In genomic region chr4:95693594-95693993, GRCh38 we compare ENCODE assay signal across 9 cellular contexts.
A peak's percentile ranks its signal among the peaks of the same experiment; 100 is the strongest.
DNase-seq lines count a peak whose midpoint lies in the region; ATAC-seq and TF ChIP-seq lines count a peak whose summit lies in the region.
"Had no signal": no experiment of that assay in that cellular context is flagged by ENCODE, and none has a peak within 500 bp of the region (broad histone marks: within the 10 kb centered on the region; RNA-seq: fewer than 3 reads in every experiment).

No MANE protein-coding gene starts in this region.

- H3K9me3 Mint-ChIP-seq in stimulated activated effector memory CD8-positive, alpha-beta T cell treated with anti-CD3 and anti-CD28 coated beads, Interleukin-12 subunit alpha, Interleukin-12 subunit beta, amount 100 ng/mL, for 72 hours = peaks cover 11% of the 10 kb centered on the region
- H3K9me3 Mint-ChIP-seq: activated naive CD4-positive, alpha-beta T cell treated with anti-CD3 and anti-CD28 coated beads for 36 hours had no signal

- TF ChIP-seq POLR2A in spleen (IDR thresholded peaks at IDR 0.05) = no peak

- no peak overlapping the region for H3K4me2 ChIP-seq in DND-41 (ENCODE audit: insufficient read depth, low read length)

- H3K36me3 ChIP-seq in DND-41 (ENCODE audit: insufficient read depth, low read length) (no peaks in the 10 kb centered on the region), spleen (no peaks in the 10 kb centered on the region)

- WGBS in spleen, 5 donors = 36 to 69% (median 45%) methylated on average over 2 of the region's 2 CpGs

- H3K27me3 ChIP-seq in DND-41 (ENCODE audit: insufficient read depth, low read length, poor library complexity) = no peaks in the 10 kb centered on the region
- H3K27me3 ChIP-seq in spleen (replicated peaks in 1 of 7) = no peaks in the 10 kb centered on the region

- H3K4me3 ChIP-seq in DND-41 (ENCODE audit: low read depth in 1 of 2, low read length in 2 of 2) = no peak overlapping the region
- H3K4me3 ChIP-seq in LNCaP clone FGC (ENCODE audit: low read depth, low read length) = no peak overlapping the region
- no peak overlapping the region for H3K4me3 ChIP-seq in spleen

- no peak overlapping the region for H3K9ac ChIP-seq in DND-41 (ENCODE audit: low read depth, low read length)

- TF ChIP-seq CTCF in DND-41 (IDR thresholded peaks at IDR 0.05; ENCODE audit: borderline replicate concordance, extremely low read depth, low read length, poor library complexity, severe bottlenecking) (peak; percentile 42), LNCaP clone FGC (IDR thresholded peaks at IDR 0.05; ENCODE audit: control insufficient read depth, extremely low read depth, insufficient read depth) (peak; percentile 14; the same call in 1 of the 2 replicates), VCaP (conservative IDR thresholded peaks at IDR 0.05) (peak; percentile 48), spleen (IDR thresholded peaks at IDR 0.05 in 8 of 11, conservative IDR thresholded peaks at IDR 0.05 in 3 of 11) (no peak)

- H3K4me1 Mint-ChIP-seq in stimulated activated effector memory CD8-positive, alpha-beta T cell treated with anti-CD3 and anti-CD28 coated beads, Interleukin-12 subunit alpha, Interleukin-12 subunit beta, amount 100 ng/mL, for 72 hours = no peaks in the 10 kb centered on the region

- H4K20me1 ChIP-seq in DND-41 (ENCODE audit: insufficient read depth, low read length) = no peaks in the 10 kb centered on the region

- no peak overlapping the region for H2AFZ ChIP-seq in DND-41 (ENCODE audit: low read depth, low read length)

- no peak overlapping the region for H3K27ac ChIP-seq in DND-41 (ENCODE audit: low read length)
- H3K27ac ChIP-seq in VCaP = no peak overlapping the region
- no peak overlapping the region for H3K27ac ChIP-seq in spleen

- no peaks in the 10 kb centered on the region for H3K79me2 ChIP-seq in DND-41 (ENCODE audit: insufficient read depth, low read length)

- no peak overlapping the region for H3K27ac Mint-ChIP-seq in stimulated activated effector memory CD8-positive, alpha-beta T cell treated with anti-CD3 and anti-CD28 coated beads, Interleukin-12 subunit alpha, Interleukin-12 subunit beta, amount 100 ng/mL, for 72 hours
- H3K27ac Mint-ChIP-seq: activated naive CD4-positive, alpha-beta T cell treated with anti-CD3 and anti-CD28 coated beads for 36 hours had no signal

- no peak overlapping the region for H3K4me3 Mint-ChIP-seq in stimulated activated effector memory CD8-positive, alpha-beta T cell treated with anti-CD3 and anti-CD28 coated beads, Interleukin-12 subunit alpha, Interleukin-12 subunit beta, amount 100 ng/mL, for 72 hours
- H3K4me3 Mint-ChIP-seq: activated naive CD4-positive, alpha-beta T cell treated with anti-CD3 and anti-CD28 coated beads for 36 hours had no signal

- H3K9me3 ChIP-seq in DND-41 (ENCODE audit: insufficient read depth, low read length, severe bottlenecking) = no peaks in the 10 kb centered on the region
- H3K9me3 ChIP-seq in spleen = no peaks in the 10 kb centered on the region

- peaks cover 8% of the 10 kb centered on the region; the same call in 1 of the 2 replicates for H3K4me1 ChIP-seq in DND-41 (ENCODE audit: insufficient read depth, low read length)
- H3K4me1 ChIP-seq in spleen = no peaks in the 10 kb centered on the region

- intact Hi-C loops in spleen (cut with DNase I; ENCODE audit: low total_unique reads) = no loop called here

- no peaks in the 10 kb centered on the region for H3K36me3 Mint-ChIP-seq in stimulated activated effector memory CD8-positive, alpha-beta T cell treated with anti-CD3 and anti-CD28 coated beads, Interleukin-12 subunit alpha, Interleukin-12 subunit beta, amount 100 ng/mL, for 72 hours

- DNase-seq in DND-41 (peak; percentile 10), LNCaP clone FGC (ENCODE audit: low read depth) (no peak), iPS-NIHi11 (ENCODE audit: low spot score) (peak; percentile 17), spleen (no peak), NOMO-1 (lab: John Stamatoyannopoulos, UW; ENCODE audit: unreplicated experiment in 2 of 2) (no peak), NCI-H1436 treated with DMSO at 0.1 percent for 48 hours (lab: John Stamatoyannopoulos, UW) (no peak)
- no peak for DNase-seq in stimulated activated effector memory CD8-positive, alpha-beta T cell treated with anti-CD3 and anti-CD28 coated beads, Interleukin-12 subunit alpha, Interleukin-12 subunit beta, amount 100 ng/mL, for 72 hours (ENCODE audit: low spot score in 2 of 2)
- DNase-seq: activated naive CD4-positive, alpha-beta T cell treated with anti-CD3 and anti-CD28 coated beads for 36 hours had no signal

- ATAC-seq in DND-41 (ENCODE audit: insufficient read depth, low read depth) = peak; percentile 49; the same call in 1 of the 3 replicates
- ATAC-seq in stimulated activated effector memory CD8-positive, alpha-beta T cell treated with anti-CD3 and anti-CD28 coated beads, Interleukin-12 subunit alpha, Interleukin-12 subunit beta, amount 100 ng/mL, for 72 hours = no peak

Comparison
In these comparisons a context has a peak if more than half of its experiments do, and no peak if none do; other contexts are left out.
1. DNase-seq: peak in DND-41 (single experiment) and iPS-NIHi11 (single experiment); none in LNCaP clone FGC (single experiment), spleen (single experiment), NOMO-1 (0 of 2), stimulated activated effector memory CD8-positive, alpha-beta T cell treated with anti-CD3 and anti-CD28 coated beads, Interleukin-12 subunit alpha, Interleukin-12 subunit beta, amount 100 ng/mL, for 72 hours (0 of 2) and NCI-H1436 treated with DMSO at 0.1 percent for 48 hours (single experiment).
2. CTCF ChIP-seq: peak in DND-41 (single experiment), LNCaP clone FGC (single experiment) and VCaP (single experiment); none in spleen (0 of 11).